1 cellular context compared by ENCODE assay signal in genomic region chr2:173959358-173959884, GRCh38.
TF ChIP-seq lines count a peak whose summit lies in the region.

No MANE protein-coding gene starts in this region.

TF ChIP-seq in WTC11, 78 proteins besides CTCF, POLR2A, EP300 and RAD21 (continued from another document):
- TF ChIP-seq ARID4B (CRISPR knock-in tag; IDR thresholded peaks at IDR 0.05; ENCODE audit: borderline replicate concordance) (no peak), SMAD3 (CRISPR knock-in tag; IDR thresholded peaks at IDR 0.05; ENCODE audit: borderline replicate concordance) (no peak), CREB1 (CRISPR knock-in tag; IDR thresholded peaks at IDR 0.05) (no peak), ZNF671 (CRISPR knock-in tag; IDR thresholded peaks at IDR 0.05) (no peak), USF2 (CRISPR knock-in tag; IDR thresholded peaks at IDR 0.05) (no peak)
